ENCODE assay signal across 22 cellular contexts in genomic region chr2:213225866-213226265, GRCh38. TPM values are rescaled to one million over a fixed set of nuclear protein-coding genes. Genes with fewer than 3 reads are reported as not detected.
A peak's percentile ranks its signal among the peaks of the same experiment; 100 is the strongest.
DNase-seq lines count a peak whose midpoint lies in the region; ATAC-seq, FAIRE-seq and TF ChIP-seq lines count a peak whose summit lies in the region.
"Had no signal": no experiment of that assay in that cellular context is flagged by ENCODE, and none has a peak within 500 bp of the region (broad histone marks: within the 10 kb centered on the region; RNA-seq: fewer than 3 reads in every experiment).

No MANE protein-coding gene starts in this region.

- TF ChIP-seq CTCF in DOHH2 (IDR thresholded peaks at IDR 0.05; ENCODE audit: low read depth, low read length, poor library complexity, severe bottlenecking) = no peak
- no peak for TF ChIP-seq CTCF in Loucy (conservative IDR thresholded peaks at IDR 0.05; ENCODE audit: low read length)
- no peak for TF ChIP-seq CTCF in GM12878 (IDR thresholded peaks at IDR 0.05 in 2 of 3, conservative IDR thresholded peaks at IDR 0.05 in 1 of 3; ENCODE audit: control insufficient read depth in 2 of 3, extremely low read depth in 1 of 3, insufficient read depth in 1 of 3, low read depth in 3 of 3, low read length in 3 of 3)

- CTCF ChIA-PET in GM12878 (lab: Yijun Ruan, JAX) = interaction anchor here (1.3 to 2.4 kb wide), 4 partner anchors 8 to 69 kb away, joined by 4 to 9 read pairs (median 6); no protein-coding TSS in a partner anchor

- DNase-seq in GM12878 (ENCODE audit: low read depth, low spot score) (no peak), DMS 273 (lab: John Stamatoyannopoulos, UW; ENCODE audit: unreplicated experiment) (no peak), pons (ENCODE audit: low spot score) (no peak), MG63 (no peak)
- DNase-seq: H7, Karpas-422, NCI-H1048, NCI-H1417 treated with DMSO at 0.1 percent for 48 hours, NCI-H1694 treated with DMSO at 0.1 percent for 48 hours, NCI-H2081, NCI-H226, NCI-H510A, NCI-H69, SIG-M5, SW 1271 had no signal

- H3K9me3 ChIP-seq in BLaER1 (no peaks in the 10 kb centered on the region), DOHH2 (ENCODE audit: control insufficient read depth, insufficient read depth, low read length) (no peaks in the 10 kb centered on the region), Loucy (ENCODE audit: insufficient read depth, low read depth, low read length) (no peaks in the 10 kb centered on the region), GM12878 (replicated peaks; ENCODE audit: control insufficient read depth, insufficient read depth, low read length) (no peaks in the 10 kb centered on the region; the same call in 2 of the 3 replicates), MG63 (no peaks in the 10 kb centered on the region)

- H4K20me1 ChIP-seq in BLaER1 = no peaks in the 10 kb centered on the region
- no peaks in the 10 kb centered on the region for H4K20me1 ChIP-seq in DOHH2 (ENCODE audit: control insufficient read depth, insufficient read depth, low read depth, low read length)
- H4K20me1 ChIP-seq in Loucy (ENCODE audit: insufficient read depth, low read length, poor library complexity, severe bottlenecking) = no peaks in the 10 kb centered on the region
- H4K20me1 ChIP-seq in GM12878 (ENCODE audit: control insufficient read depth, insufficient read depth) = no peaks in the 10 kb centered on the region

- POLR2A ChIA-PET in GM12878 (lab: Charles Lee) = interaction anchor here (1.1 to 2.6 kb wide), 5 partner anchors 17 to 85 kb away, joined by 3 to 7 read pairs (median 6); no protein-coding TSS in a partner anchor

- H3K4me1 ChIP-seq in BLaER1 (peaks cover 52% of the 10 kb centered on the region), DOHH2 (ENCODE audit: control insufficient read depth, low read length) (peaks cover 95% of the 10 kb centered on the region), Loucy (ENCODE audit: insufficient read depth, low read length, poor library complexity, severe bottlenecking) (peaks cover 96% of the 10 kb centered on the region), GM12878 (ENCODE audit: control insufficient read depth, insufficient read depth, low read length) (peaks cover 38% of the 10 kb centered on the region)

- SMC1A ChIA-PET in GM12878 (lab: Charles Lee; ENCODE audit: uncharacterized antibody, unreplicated experiment) = interaction anchor here (0.9 to 2.9 kb wide), 11 partner anchors 9 to 204 kb away, joined by 3 to 40 read pairs (median 10); partner anchors contain the start of gene IKZF2

- H3K4me2 ChIP-seq in BLaER1 = peak overlapping the region; percentile 69
- H3K4me2 ChIP-seq in DOHH2 (ENCODE audit: low read length) = peak overlapping the region; percentile 73
- peak overlapping the region; percentile 70 for H3K4me2 ChIP-seq in Loucy (ENCODE audit: low read depth, low read length, poor library complexity, severe bottlenecking)
- H3K4me2 ChIP-seq in GM12878 (ENCODE audit: control insufficient read depth, insufficient read depth) = no peak overlapping the region

- RAD21 ChIA-PET in GM12878 (lab: Charles Lee; ENCODE audit: unreplicated experiment) = interaction anchor here (1.1 to 2.9 kb wide), 5 partner anchors 14 to 72 kb away, joined by 3 to 17 read pairs (median 7); no protein-coding TSS in a partner anchor

- no peaks in the 10 kb centered on the region for H3K9me2 ChIP-seq in DOHH2 (replicated peaks; ENCODE audit: control insufficient read depth, low read length)
- H3K9me2 ChIP-seq in Loucy (replicated peaks; ENCODE audit: low read depth, low read length) = no peaks in the 10 kb centered on the region

- H3K9ac ChIP-seq in BLaER1 (no peak overlapping the region), Loucy (ENCODE audit: low read depth, low read length, poor library complexity, severe bottlenecking) (peak overlapping the region; percentile 63), GM12878 (ENCODE audit: control insufficient read depth, insufficient read depth, low read length) (no peak overlapping the region)

- H3K36me3 ChIP-seq in BLaER1 (no peaks in the 10 kb centered on the region), DOHH2 (ENCODE audit: control insufficient read depth, low read length) (peaks cover 12% of the 10 kb centered on the region; the same call in 1 of the 2 replicates), Loucy (ENCODE audit: insufficient read depth, low read length) (no peaks in the 10 kb centered on the region), GM12878 (ENCODE audit: control insufficient read depth in 2 of 2, insufficient read depth in 2 of 2, low read length in 1 of 2) (no peaks in the 10 kb centered on the region), MG63 (no peaks in the 10 kb centered on the region)

- no peak for TF ChIP-seq EP300 in GM12878 (IDR thresholded peaks at IDR 0.05; ENCODE audit: borderline replicate concordance in 1 of 2, control insufficient read depth in 1 of 2, low read depth in 2 of 2, low read length in 2 of 2)

- WGBS in GM12878 (ENCODE audit: insufficient coverage, insufficient replicate concordance, low lambda C conversion rate, missing lambda C conversion rate) = 60% methylated on average over 4 of the region's 4 CpGs

- ATAC-seq in GM12878 (no peak), GM21367 (IDR thresholded peaks at IDR 0.05; ENCODE audit: unreplicated experiment) (no peak)

- intact Hi-C loops in GM12878 (cut with micrococcal nuclease; ENCODE audit: unreplicated experiment) = no loop called here

- peaks cover 26% of the 10 kb centered on the region for H3F3A ChIP-seq in DOHH2 (ENCODE audit: control insufficient read depth, insufficient read depth)
- H3F3A ChIP-seq in Loucy (ENCODE audit: low read depth) = peaks cover 9% of the 10 kb centered on the region; the same call in 1 of the 2 replicates

- BruUV-seq in GM12878 (replicated peaks; lab: Mats Ljungman, UMichigan) = no TSS peak

- H3K27ac ChIP-seq in BLaER1 = no peak overlapping the region
- H3K27ac ChIP-seq in DOHH2 (ENCODE audit: low read depth, low read length) = peak overlapping the region; percentile 96
- H3K27ac ChIP-seq in GM12878 (ENCODE audit: control insufficient read depth, insufficient read depth) = peak overlapping the region; percentile 92; the same call in 1 of the 2 replicates
- H3K27ac ChIP-seq: HL-60, SK-N-MC had no signal

- H3K79me2 ChIP-seq in DOHH2 (ENCODE audit: control insufficient read depth, low read length) (no peaks in the 10 kb centered on the region), Loucy (ENCODE audit: insufficient read depth, low read length) (peaks cover 26% of the 10 kb centered on the region; the same call in 1 of the 2 replicates), GM12878 (ENCODE audit: control insufficient read depth, insufficient read depth, low read length) (peaks cover 3% of the 10 kb centered on the region)

- H2AFZ ChIP-seq in Loucy (ENCODE audit: low read length) (peak overlapping the region; percentile 11; the same call in 1 of the 2 replicates), GM12878 (ENCODE audit: control insufficient read depth, low read depth, low read length) (no peak overlapping the region; the same call in 1 of the 2 replicates)

- peak; percentile 85 for FAIRE-seq in GM12878 (lab: Jason Lieb, UNC)
- FAIRE-seq: G401.6 had no signal

- TF ChIP-seq POLR2A in GM12878 (IDR thresholded peaks at IDR 0.05; ENCODE audit: low read depth, low read length) = no peak

- no peak for TF ChIP-seq RAD21 in GM12878 (IDR thresholded peaks at IDR 0.05; ENCODE audit: insufficient read depth, low read depth, low read length)

- in situ Hi-C loops in GM12878 (cut with MboI) = loop anchor here (5.0 to 25.0 kb wide), 3 partner anchors 64 to 1511 kb away; no protein-coding TSS in a partner anchor

- no peak overlapping the region for H3K4me3 ChIP-seq in BLaER1
- H3K4me3 ChIP-seq in DOHH2 (ENCODE audit: low read length) = peak overlapping the region; percentile 10; the same call in 1 of the 2 replicates
- H3K4me3 ChIP-seq in Loucy (ENCODE audit: low read length, poor library complexity, severe bottlenecking) = peak overlapping the region; percentile 10
- H3K4me3 ChIP-seq in GM12878 = no peak overlapping the region
- H3K4me3 ChIP-seq in MG63 = no peak overlapping the region
- H3K4me3 ChIP-seq: SK-N-MC had no signal

- H3K27me3 ChIP-seq in BLaER1 (no peaks in the 10 kb centered on the region), DOHH2 (ENCODE audit: control insufficient read depth, low read length) (no peaks in the 10 kb centered on the region), Loucy (ENCODE audit: insufficient read depth, low read length, poor library complexity, severe bottlenecking) (no peaks in the 10 kb centered on the region), GM12878 (replicated peaks in 1 of 2; ENCODE audit: control insufficient read depth in 2 of 2, insufficient read depth in 2 of 2, low read length in 1 of 2) (no peaks in the 10 kb centered on the region), MG63 (no peaks in the 10 kb centered on the region)

TF ChIP-seq in GM12878, 131 proteins besides CTCF, POLR2A, EP300 and RAD21 (continues in another document):
- TF ChIP-seq CBFB (IDR thresholded peaks at IDR 0.05; ENCODE audit: low read depth) (no peak), SRF (IDR thresholded peaks at IDR 0.05; ENCODE audit: low read depth in 2 of 2, low read length in 2 of 2) (no peak), ZNF384 (IDR thresholded peaks at IDR 0.05; ENCODE audit: borderline replicate concordance, low read depth, low read length) (no peak), FOXK2 (IDR thresholded peaks at IDR 0.05) (no peak)

RNA-seq across cellular contexts. Expression of gene SPAG16, which starts 58.4 kb away (rescaled TPM):
- 24.1 and 24.7 TPM in 2 replicates for total RNA-seq in GM12878 (2013; cell fraction: nucleolus; rRNA removed)
- total RNA-seq in GM12878 (2014; rRNA removed) = 10.7 and 12.3 TPM in 2 replicates
- 16.1 and 17.5 TPM in 2 replicates for total RNA-seq in GM12878 (2014; rRNA removed; fragmentation: Illumina TruSeq; extraction: Trizol)
- total RNA-seq in GM12878 (2021) = 9.9 and 13.1 TPM in 2 replicates
- polyA plus RNA-seq in GM12878 (2011; ENCODE audit: low read depth) = 7.7 TPM
- 13.3 and 25.0 TPM in 2 replicates for polyA plus RNA-seq in GM12878 (2011; rRNA removed)
- polyA plus RNA-seq in GM12878 (2011; cell fraction: cytosol; rRNA removed) = 7.0 and 8.0 TPM in 2 replicates
- 4.7 and 6.7 TPM in 2 replicates for polyA plus RNA-seq in GM12878 (2011; cell fraction: nucleus; rRNA removed)
- 10.8 and 12.7 TPM in 2 replicates for polyA plus RNA-seq in GM12878 (2012)
- 18.3 and 18.6 TPM in 2 replicates for polyA plus RNA-seq in GM12878 (2014; fragmentation: Illumina TruSeq; extraction: Trizol)
- polyA plus RNA-seq in GM12878 (2014; fragmentation: Nextera tagmentation; extraction: Ambion mirVana) = 10 to 100 TPM in 1 of 2 experiments, 1 to 10 TPM in 1; 6.0 to 12.8 TPM
- polyA plus RNA-seq in GM12878 (2014; rRNA removed) = 15.0 and 17.2 TPM in 2 replicates
- polyA plus RNA-seq in GM12878 (2016; fragmentation: Nextera tagmentation; extraction: Ambion mirVana) = 10 to 100 TPM; 24.2 to 25.0 TPM
- 5.1 and 5.3 TPM in 2 replicates for polyA minus RNA-seq in GM12878 (2011; rRNA and poly(A)+ RNA removed)
- 4.4 and 5.9 TPM in 2 replicates for polyA minus RNA-seq in GM12878 (2011; cell fraction: cytosol; rRNA and poly(A)+ RNA removed)
- 6.4 and 13.3 TPM in 2 replicates for polyA minus RNA-seq in GM12878 (2011; cell fraction: nucleus; rRNA and poly(A)+ RNA removed)
- total RNA-seq in MG63 (2014; rRNA removed; shearing (Covaris generic); ENCODE audit: low replicate concordance) = 13.3 and 33.7 TPM in 2 replicates

Comparison
In these comparisons a context has a peak if more than half of its experiments do, and no peak if none do; other contexts are left out.
1. H3K4me3 ChIP-seq: peak in DOHH2 (single experiment) and Loucy (single experiment); none in BLaER1 (single experiment), GM12878 (single experiment) and MG63 (single experiment).